In genomic region chr2:63124850-63125249, GRCh38 we compare ENCODE assay signal across 15 cellular contexts.
DNase-seq lines count a peak whose midpoint lies in the region; ATAC-seq and TF ChIP-seq lines count a peak whose summit lies in the region.
"Had no signal": no experiment of that assay in that cellular context is flagged by ENCODE, and none has a peak within 500 bp of the region (broad histone marks: within the 10 kb centered on the region; RNA-seq: fewer than 3 reads in every experiment).

No MANE protein-coding gene starts in this region.

- peaks cover 6 to 23% (median 7%) of the 10 kb centered on the region in 5 donors for H3K9me3 Mint-ChIP-seq in CD8-positive, alpha-beta memory T cell

- no peaks in the 10 kb centered on the region for H3K79me2 ChIP-seq in KMS-11 (ENCODE audit: insufficient read depth, low read depth)

- no peaks in the 10 kb centered on the region for H3K27me3 ChIP-seq in KMS-11 (ENCODE audit: insufficient read depth, low read depth)
- H3K27me3 ChIP-seq in CD8-positive, alpha-beta memory T cell (ENCODE audit: insufficient read depth, low read length, poor library complexity, severe bottlenecking): no peaks in the 10 kb centered on the region
- H3K27me3 ChIP-seq: esophagus muscularis mucosa, ovary had no signal

- TF ChIP-seq CTCF in KMS-11 (conservative IDR thresholded peaks at IDR 0.05; ENCODE audit: low read depth, low read length): no peak

- H3K4me3 ChIP-seq in KMS-11 (IDR thresholded peaks at IDR 0.05; ENCODE audit: insufficient read depth, low read depth, low read length): no peak overlapping the region
- no peak overlapping the region for H3K4me3 ChIP-seq in CD8-positive, alpha-beta memory T cell (ENCODE audit: low read length)
- H3K4me3 ChIP-seq: esophagus muscularis mucosa, ovary had no signal

- peak overlapping the region; percentile 3; the same call in 1 of the 2 replicates for H3K27ac ChIP-seq in KMS-11
- H3K27ac ChIP-seq in CD8-positive, alpha-beta memory T cell (ENCODE audit: low read depth, low read length): no peak overlapping the region
- H3K27ac ChIP-seq: esophagus muscularis mucosa, ovary had no signal

- H3K27me3 Mint-ChIP-seq in CD8-positive, alpha-beta memory T cell: no peaks in the 10 kb centered on the region
- H3K27me3 Mint-ChIP-seq: activated naive CD8-positive, alpha-beta T cell had no signal

- no peak overlapping the region for H3K27ac Mint-ChIP-seq in CD8-positive, alpha-beta memory T cell
- H3K27ac Mint-ChIP-seq: activated naive CD8-positive, alpha-beta T cell; mesothelial cell of epicardium had no signal

- peaks cover 4 to 17% (median 7%) of the 10 kb centered on the region in 3 donors for H3K36me3 Mint-ChIP-seq in CD8-positive, alpha-beta memory T cell

- no peaks in the 10 kb centered on the region for H3K9me3 ChIP-seq in CD8-positive, alpha-beta memory T cell (ENCODE audit: low read length)
- H3K9me3 ChIP-seq: esophagus muscularis mucosa had no signal

- no peaks in the 10 kb centered on the region for H4K20me1 ChIP-seq in KMS-11 (ENCODE audit: insufficient read depth)

- no peak for DNase-seq in CD8-positive, alpha-beta memory T cell
- DNase-seq in DMS153 (lab: John Stamatoyannopoulos, UW): no peak
- DNase-seq in RKO (ENCODE audit: low spot score): no peak
- no peak for DNase-seq in activated T-cell treated with anti-CD3 and anti-CD28 coated beads, Interleukin-2, amount 50 U/mL, for 1 hour
- DNase-seq: activated CD8-positive, alpha-beta memory T cell treated with anti-CD3 and anti-CD28 coated beads for 24 hours; ovary; stimulated activated CD8-positive, alpha-beta memory T cell treated with anti-CD3 and anti-CD28 coated beads, Interleukin-4, amount 100 ng/mL, for 48 hours; T-helper 9 cell had no signal

- POLR2A ChIA-PET in CD8-positive, alpha-beta memory T cell (lab: Charles Lee): no interaction called here

- no peaks in the 10 kb centered on the region for H3K36me3 ChIP-seq in KMS-11 (ENCODE audit: insufficient read depth)
- no peaks in the 10 kb centered on the region for H3K36me3 ChIP-seq in CD8-positive, alpha-beta memory T cell (ENCODE audit: insufficient read depth, low read length)
- H3K36me3 ChIP-seq: ovary had no signal

- H3K4me2 ChIP-seq in KMS-11: peak overlapping the region; percentile 55

- H3K4me1 ChIP-seq in KMS-11 (ENCODE audit: low read depth, poor library complexity, severe bottlenecking): peaks cover 27% of the 10 kb centered on the region
- H3K4me1 ChIP-seq in CD8-positive, alpha-beta memory T cell (ENCODE audit: insufficient read depth, low read length): no peaks in the 10 kb centered on the region
- H3K4me1 ChIP-seq: esophagus muscularis mucosa had no signal

- H2AFZ ChIP-seq in KMS-11 (ENCODE audit: low read depth): no peak overlapping the region

- H3K4me1 Mint-ChIP-seq in CD8-positive, alpha-beta memory T cell: no peaks in the 10 kb centered on the region

- H3K4me3 Mint-ChIP-seq in CD8-positive, alpha-beta memory T cell: no peak overlapping the region
- H3K4me3 Mint-ChIP-seq: activated naive CD8-positive, alpha-beta T cell; mesothelial cell of epicardium had no signal

- no peak overlapping the region for H3K9ac ChIP-seq in KMS-11

- CTCF ChIA-PET in CD8-positive, alpha-beta memory T cell (lab: Charles Lee): no interaction called here

- ATAC-seq in GM18502 (IDR thresholded peaks at IDR 0.05; ENCODE audit: poor library complexity, unreplicated experiment) (peak; percentile 68), GM21360 (IDR thresholded peaks at IDR 0.05; ENCODE audit: unreplicated experiment) (peak; percentile 71), HG02943 (IDR thresholded peaks at IDR 0.05; ENCODE audit: low read depth, unreplicated experiment) (peak; percentile 90)
